Comparison of ENCODE assay signal across 21 cellular contexts in the genomic region with DNA sequence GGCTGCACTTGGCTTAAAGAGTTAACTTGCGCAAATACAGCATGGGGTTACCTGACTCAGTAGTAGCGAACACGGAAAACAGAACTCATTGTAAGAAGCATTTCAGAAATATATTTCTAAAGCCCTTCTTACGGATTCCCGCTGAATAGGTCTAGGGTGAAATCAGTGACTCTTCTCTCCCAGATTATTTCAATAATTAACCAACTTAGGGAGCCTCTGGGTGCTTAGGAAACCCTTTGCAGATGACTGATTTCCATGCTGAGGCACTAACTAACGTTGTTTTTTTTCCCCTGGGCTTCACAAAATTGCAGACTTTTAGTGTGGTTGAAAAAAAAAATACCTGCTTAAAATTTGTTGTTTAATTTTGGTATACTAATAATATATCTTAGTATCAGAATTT.
"Had no signal": no experiment of that assay in that cellular context is flagged by ENCODE, and none has a peak within 500 bp of the region (broad histone marks: within the 10 kb centered on the region; RNA-seq: fewer than 3 reads in every experiment).

No MANE protein-coding gene starts in this region.

- H3K36me3 ChIP-seq: esophagus squamous epithelium, gastrocnemius medialis, heart right ventricle, lower lobe of right lung had no signal

- H3K4me1 ChIP-seq: esophagus squamous epithelium, gastrocnemius medialis had no signal

- H3K27ac ChIP-seq: coronary artery, dorsolateral prefrontal cortex, esophagus squamous epithelium, gastrocnemius medialis, heart right ventricle, lower lobe of right lung had no signal

- H3K4me3 ChIP-seq: coronary artery, dorsolateral prefrontal cortex, esophagus squamous epithelium, gastrocnemius medialis, heart right ventricle, lower lobe of right lung had no signal

- DNase-seq: dermis blood vessel endothelial cell; dorsolateral prefrontal cortex; effector CD4-positive, alpha-beta T cell; effector memory CD4-positive, alpha-beta T cell; erythroblast; esophagus squamous epithelium; foreskin fibroblast; foreskin melanocyte; gastrocnemius medialis; glutamatergic neuron; head of caudate nucleus; heart right ventricle; hippocampal formation; left colon; left ventricle myocardium superior; lower lobe of right lung; mesendoderm; midbrain had no signal

- ATAC-seq: esophagus mucosa, gastrocnemius medialis, heart right ventricle, left colon, left lobe of liver, left ventricle myocardium superior, lower lobe of right lung had no signal

- H3K9me3 ChIP-seq: esophagus squamous epithelium, gastrocnemius medialis, heart right ventricle, lower lobe of right lung had no signal

- H3K27me3 ChIP-seq: dorsolateral prefrontal cortex, esophagus squamous epithelium, gastrocnemius medialis, heart right ventricle had no signal
